ENCODE assay signal across 12 cellular contexts in genomic region chr12:93361159-93361919, GRCh38. TPM values are rescaled to one million over a fixed set of nuclear protein-coding genes. Genes with fewer than 3 reads are reported as not detected.
DNase-seq lines count a peak whose midpoint lies in the region; ATAC-seq and TF ChIP-seq lines count a peak whose summit lies in the region.
"Had no signal": no experiment of that assay in that cellular context is flagged by ENCODE, and none has a peak within 500 bp of the region (broad histone marks: within the 10 kb centered on the region; RNA-seq: fewer than 3 reads in every experiment).

No MANE protein-coding gene starts in this region.

- no peak overlapping the region for H3K4me3 Mint-ChIP-seq in T-helper 2 cell treated with Interferon-gamma antibody and Interleukin-4, amounts not matched to agents 5 μg/mL and 100 μg/mL, for 36 hours
- no peak overlapping the region for H3K4me3 Mint-ChIP-seq in activated CD8-positive, alpha-beta memory T cell treated with anti-CD3 and anti-CD28 coated beads, Interleukin-2, amount 10 ng/mL, durations not matched to agents 7 days and 5 days
- H3K4me3 Mint-ChIP-seq: activated T-cell treated with anti-CD3 and anti-CD28 coated beads, Interleukin-2, amount 50 U/mL, for 24 hours had no signal

- no peaks in the 10 kb centered on the region for H3K36me3 ChIP-seq in gastroesophageal sphincter

- H3K36me3 Mint-ChIP-seq in activated naive CD4-positive, alpha-beta T cell treated with anti-CD3 and anti-CD28 coated beads, Interleukin-2, amount 50 U/mL, for 72 hours: no peaks in the 10 kb centered on the region
- no peaks in the 10 kb centered on the region for H3K36me3 Mint-ChIP-seq in T-helper 2 cell treated with Interferon-gamma antibody and Interleukin-4, amounts not matched to agents 5 μg/mL and 100 μg/mL, for 36 hours (ENCODE audit: low read depth)
- H3K36me3 Mint-ChIP-seq in activated CD8-positive, alpha-beta memory T cell treated with anti-CD3 and anti-CD28 coated beads, Interleukin-2, amount 10 ng/mL, durations not matched to agents 7 days and 5 days: no peaks in the 10 kb centered on the region

- TF ChIP-seq EP300 in gastroesophageal sphincter (IDR thresholded peaks at IDR 0.05): no peak

- H3K4me1 ChIP-seq in gastroesophageal sphincter: peaks cover 0 to 30% (median 2%) of the 10 kb centered on the region in 3 donors

- H3K4me3 ChIP-seq in gastroesophageal sphincter: no peak overlapping the region

- no peaks in the 10 kb centered on the region for H3K27me3 Mint-ChIP-seq in T-helper 2 cell treated with Interferon-gamma antibody and Interleukin-4, amounts not matched to agents 5 μg/mL and 100 μg/mL, for 36 hours (ENCODE audit: low read depth)
- no peaks in the 10 kb centered on the region for H3K27me3 Mint-ChIP-seq in activated CD8-positive, alpha-beta memory T cell treated with anti-CD3 and anti-CD28 coated beads, Interleukin-2, amount 10 ng/mL, durations not matched to agents 7 days and 5 days
- H3K27me3 Mint-ChIP-seq: activated T-cell treated with anti-CD3 and anti-CD28 coated beads, Interleukin-2, amount 50 U/mL, for 24 hours had no signal

- intact Hi-C loops in sciatic nerve (cut with DNase I): no loop called here

- TF ChIP-seq POLR2A in gastroesophageal sphincter (IDR thresholded peaks at IDR 0.05): no peak

- CTCF ChIA-PET in activated CD8-positive, alpha-beta memory T cell treated with anti-CD3 and anti-CD28 coated beads, Interleukin-2, amount 10 ng/mL, durations not matched to agents 7 days and 5 days (lab: Charles Lee): no interaction called here

- WGBS in gastroesophageal sphincter (ENCODE audit: low coverage in 1 of 2), 2 donors: 70 to 86% methylated on average over 4 to 5 of the region's 5 CpGs

- no peaks in the 10 kb centered on the region for H3K9me3 Mint-ChIP-seq in activated naive CD4-positive, alpha-beta T cell treated with anti-CD3 and anti-CD28 coated beads, Interleukin-2, amount 50 U/mL, for 72 hours
- no peaks in the 10 kb centered on the region for H3K9me3 Mint-ChIP-seq in T-helper 2 cell treated with Interferon-gamma antibody and Interleukin-4, amounts not matched to agents 5 μg/mL and 100 μg/mL, for 36 hours
- H3K9me3 Mint-ChIP-seq in activated CD8-positive, alpha-beta memory T cell treated with anti-CD3 and anti-CD28 coated beads, Interleukin-2, amount 10 ng/mL, durations not matched to agents 7 days and 5 days (ENCODE audit: low read depth): no peaks in the 10 kb centered on the region
- H3K9me3 Mint-ChIP-seq: activated T-cell treated with anti-CD3 and anti-CD28 coated beads, Interleukin-2, amount 50 U/mL, for 24 hours had no signal

- ATAC-seq in gastroesophageal sphincter: peak; percentile 43
- peak; percentile 24 for ATAC-seq in sciatic nerve
- ATAC-seq in activated naive CD4-positive, alpha-beta T cell treated with anti-CD3 and anti-CD28 coated beads, Interleukin-2, amount 50 U/mL, for 72 hours: no peak
- ATAC-seq in activated CD8-positive, alpha-beta memory T cell treated with anti-CD3 and anti-CD28 coated beads, Interleukin-2, amount 10 ng/mL, durations not matched to agents 7 days and 5 days: no peak

- DNase-seq in DMS 273 (lab: John Stamatoyannopoulos, UW; ENCODE audit: unreplicated experiment): peak; percentile 34
- DNase-seq in DMS 273 treated with DMSO at 0.1 percent for 48 hours (lab: John Stamatoyannopoulos, UW): no peak
- peak; percentile 45 to 75 for DNase-seq in NCI-H446 (lab: John Stamatoyannopoulos, UW)
- DNase-seq in sciatic nerve (ENCODE audit: low spot score): no peak
- DNase-seq in activated naive CD4-positive, alpha-beta T cell treated with anti-CD3 and anti-CD28 coated beads, Interleukin-2, amount 50 U/mL, for 72 hours (ENCODE audit: low spot score in 2 of 2): no peak
- no peak for DNase-seq in T-helper 2 cell treated with Interferon-gamma antibody and Interleukin-4, amounts not matched to agents 5 μg/mL and 100 μg/mL, for 36 hours (ENCODE audit: low spot score)
- no peak for DNase-seq in activated CD8-positive, alpha-beta memory T cell treated with anti-CD3 and anti-CD28 coated beads, Interleukin-2, amount 10 ng/mL, durations not matched to agents 7 days and 5 days
- DNase-seq: activated T-cell treated with anti-CD3 and anti-CD28 coated beads, Interleukin-2, amount 50 U/mL, for 24 hours; stimulated activated CD4-positive, alpha-beta T cell treated with anti-CD3 and anti-CD28 coated beads, Interleukin-2, amount 100 ng/mL, for 48 hours; T1000 had no signal

- H3K4me1 Mint-ChIP-seq in T-helper 2 cell treated with Interferon-gamma antibody and Interleukin-4, amounts not matched to agents 5 μg/mL and 100 μg/mL, for 36 hours (ENCODE audit: low read depth): peaks cover 22% of the 10 kb centered on the region
- H3K4me1 Mint-ChIP-seq in activated CD8-positive, alpha-beta memory T cell treated with anti-CD3 and anti-CD28 coated beads, Interleukin-2, amount 10 ng/mL, durations not matched to agents 7 days and 5 days: peaks cover 14% of the 10 kb centered on the region

- no peak overlapping the region for H3K27ac Mint-ChIP-seq in activated naive CD4-positive, alpha-beta T cell treated with anti-CD3 and anti-CD28 coated beads, Interleukin-2, amount 50 U/mL, for 72 hours
- no peak overlapping the region for H3K27ac Mint-ChIP-seq in T-helper 2 cell treated with Interferon-gamma antibody and Interleukin-4, amounts not matched to agents 5 μg/mL and 100 μg/mL, for 36 hours
- no peak overlapping the region for H3K27ac Mint-ChIP-seq in activated CD8-positive, alpha-beta memory T cell treated with anti-CD3 and anti-CD28 coated beads, Interleukin-2, amount 10 ng/mL, durations not matched to agents 7 days and 5 days
- H3K27ac Mint-ChIP-seq: activated T-cell treated with anti-CD3 and anti-CD28 coated beads, Interleukin-2, amount 50 U/mL, for 24 hours had no signal

- TF ChIP-seq CTCF in gastroesophageal sphincter (IDR thresholded peaks at IDR 0.05): no peak

- peak overlapping the region in 3 of 4 donors; percentile 22 to 59 (median 31) for H3K27ac ChIP-seq in gastroesophageal sphincter
- H3K27ac ChIP-seq: 22Rv1 had no signal

- H3K27me3 ChIP-seq in gastroesophageal sphincter: no peaks in the 10 kb centered on the region

- no peaks in the 10 kb centered on the region for H3K9me3 ChIP-seq in gastroesophageal sphincter

RNA-seq across cellular contexts. Expression of gene NUDT4, which starts 16.4 kb away (rescaled TPM):
- total RNA-seq in gastroesophageal sphincter (100 to 1,000 TPM in 1 of 4 donors, 10 to 100 TPM in 3; 91.2 to 146 (median 94.3) TPM), sciatic nerve (50.0 TPM)
- total RNA-seq in activated naive CD4-positive, alpha-beta T cell treated with anti-CD3 and anti-CD28 coated beads, Interleukin-2, amount 50 U/mL, for 72 hours: 10 to 100 TPM; 65.6 to 88.9 TPM
- total RNA-seq in activated CD8-positive, alpha-beta memory T cell treated with anti-CD3 and anti-CD28 coated beads, Interleukin-2, amount 10 ng/mL, durations not matched to agents 7 days and 5 days: 10 to 100 TPM; 42.8 to 63.8 TPM

Comparison
In these comparisons a context has a peak if more than half of its experiments do, and no peak if none do; other contexts are left out.
1. DNase-seq: peak in DMS 273 (single experiment) and NCI-H446 (2 of 2); none in DMS 273 treated with DMSO at 0.1 percent for 48 hours (single experiment), sciatic nerve (single experiment), activated naive CD4-positive, alpha-beta T cell treated with anti-CD3 and anti-CD28 coated beads, Interleukin-2, amount 50 U/mL, for 72 hours (0 of 2), T-helper 2 cell treated with Interferon-gamma antibody and Interleukin-4, amounts not matched to agents 5 μg/mL and 100 μg/mL, for 36 hours (single experiment) and activated CD8-positive, alpha-beta memory T cell treated with anti-CD3 and anti-CD28 coated beads, Interleukin-2, amount 10 ng/mL, durations not matched to agents 7 days and 5 days (single experiment).
2. ATAC-seq: peak in gastroesophageal sphincter (single experiment) and sciatic nerve (single experiment); none in activated naive CD4-positive, alpha-beta T cell treated with anti-CD3 and anti-CD28 coated beads, Interleukin-2, amount 50 U/mL, for 72 hours (0 of 2) and activated CD8-positive, alpha-beta memory T cell treated with anti-CD3 and anti-CD28 coated beads, Interleukin-2, amount 10 ng/mL, durations not matched to agents 7 days and 5 days (single experiment).